ENCODE assay signal across 20 cellular contexts in the genomic region with DNA sequence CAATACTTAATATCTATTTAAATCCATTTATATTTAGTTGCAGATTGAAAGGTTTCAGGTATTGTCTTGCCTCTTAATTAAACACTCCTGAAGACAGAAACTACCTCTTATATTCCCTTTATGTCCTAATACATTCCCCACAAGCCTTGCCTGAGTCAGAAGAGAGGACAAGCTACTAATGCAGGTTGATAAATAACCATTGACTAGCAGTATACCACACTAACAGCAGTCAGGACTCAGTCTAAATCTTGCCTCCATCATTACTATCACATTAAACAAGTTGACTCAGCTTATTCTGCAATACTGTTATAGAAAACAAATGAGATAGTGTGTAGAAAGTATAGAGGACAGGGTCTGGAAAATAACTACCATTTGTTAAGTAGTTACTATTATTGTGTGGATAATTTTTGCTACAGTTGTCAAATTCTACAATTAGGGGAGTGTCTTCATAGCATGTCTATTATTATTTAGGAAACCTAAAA.
DNase-seq lines count a peak whose midpoint lies in the region; ATAC-seq and TF ChIP-seq lines count a peak whose summit lies in the region.
"Had no signal": no experiment of that assay in that cellular context is flagged by ENCODE, and none has a peak within 500 bp of the region (broad histone marks: within the 10 kb centered on the region; RNA-seq: fewer than 3 reads in every experiment).

No MANE protein-coding gene starts in this region.

- no peak for ATAC-seq in CD4-positive, CD25-positive, alpha-beta regulatory T cell (ENCODE audit: low read depth in 2 of 2)
- no peak for ATAC-seq in WTC11
- no peak for ATAC-seq in HG03108 (IDR thresholded peaks at IDR 0.05; ENCODE audit: unreplicated experiment)
- ATAC-seq: GM12878, PC-3 had no signal

- no peak overlapping the region for H2AFZ ChIP-seq in neural progenitor cell (replicated peaks)
- H2AFZ ChIP-seq in smooth muscle cell (ENCODE audit: low read depth), result no peak overlapping the region

- peaks cover 0 to 10% (median 4%) of the 10 kb centered on the region in 4 donors for H3K4me1 Mint-ChIP-seq in CD4-positive, CD25-positive, alpha-beta regulatory T cell
- H3K4me1 Mint-ChIP-seq in WTC11, result no peaks in the 10 kb centered on the region
- H3K4me1 Mint-ChIP-seq in endodermal cell, result peaks cover 3% of the 10 kb centered on the region
- peaks cover 57% of the 10 kb centered on the region for H3K4me1 Mint-ChIP-seq in neural progenitor cell
- H3K4me1 Mint-ChIP-seq: CD4-positive, alpha-beta memory T cell had no signal

- CTCF ChIA-PET in WTC11 (lab: Charles Lee), result interaction anchor here (0.6 to 1.3 kb wide), 2 partner anchors 15 to 596 kb away, joined by 3 to 5 read pairs; no protein-coding TSS in a partner anchor

- peak overlapping the region in 2 of 3 donors; percentile 11 to 56 for H3K27ac Mint-ChIP-seq in CD4-positive, CD25-positive, alpha-beta regulatory T cell
- peak overlapping the region; percentile 30; the same call in 1 of the 2 replicates for H3K27ac Mint-ChIP-seq in WTC11
- no peak overlapping the region for H3K27ac Mint-ChIP-seq in endodermal cell
- no peak overlapping the region for H3K27ac Mint-ChIP-seq in neural progenitor cell

- no peak overlapping the region for H3K4me2 ChIP-seq in neural progenitor cell
- H3K4me2 ChIP-seq in smooth muscle cell, result no peak overlapping the region

- no peaks in the 10 kb centered on the region for H3K27me3 ChIP-seq in CD4-positive, CD25-positive, alpha-beta regulatory T cell (ENCODE audit: control insufficient read depth, insufficient read depth, low read length)
- H3K27me3 ChIP-seq in endodermal cell (ENCODE audit: control insufficient read depth, insufficient read depth, low read length, poor library complexity, severe bottlenecking), result no peaks in the 10 kb centered on the region
- no peaks in the 10 kb centered on the region for H3K27me3 ChIP-seq in neural progenitor cell
- H3K27me3 ChIP-seq in smooth muscle cell (ENCODE audit: low read depth), result no peaks in the 10 kb centered on the region

- H3K36me3 Mint-ChIP-seq in CD4-positive, CD25-positive, alpha-beta regulatory T cell, result peaks cover 51% of the 10 kb centered on the region
- H3K36me3 Mint-ChIP-seq in WTC11 (peaks cover 4% of the 10 kb centered on the region), endodermal cell (ENCODE audit: low read depth) (peaks cover 25% of the 10 kb centered on the region), neural progenitor cell (peaks cover 28% of the 10 kb centered on the region)

- H3K9me3 Mint-ChIP-seq in CD4-positive, CD25-positive, alpha-beta regulatory T cell, result peaks cover 0 to 2% (median 0%) of the 10 kb centered on the region in 7 donors
- H3K9me3 Mint-ChIP-seq in WTC11 (no peaks in the 10 kb centered on the region), endodermal cell (no peaks in the 10 kb centered on the region), neural progenitor cell (no peaks in the 10 kb centered on the region)
- H3K9me3 Mint-ChIP-seq: CD4-positive, alpha-beta memory T cell had no signal

- no peak overlapping the region for H3K4me3 ChIP-seq in CD4-positive, CD25-positive, alpha-beta regulatory T cell (ENCODE audit: low read depth, low read length)
- no peak overlapping the region for H3K4me3 ChIP-seq in endodermal cell (ENCODE audit: low read length)
- no peak overlapping the region for H3K4me3 ChIP-seq in neural progenitor cell
- H3K4me3 ChIP-seq in smooth muscle cell, result no peak overlapping the region
- H3K4me3 ChIP-seq: GM12878, HAP-1 had no signal

- H3K4me1 ChIP-seq in CD4-positive, CD25-positive, alpha-beta regulatory T cell (ENCODE audit: control insufficient read depth, insufficient read depth, low read length, poor library complexity, severe bottlenecking), result no peaks in the 10 kb centered on the region
- H3K4me1 ChIP-seq in endodermal cell (ENCODE audit: control insufficient read depth, insufficient read depth, low read length) (no peaks in the 10 kb centered on the region), neural progenitor cell (peaks cover 16% of the 10 kb centered on the region), smooth muscle cell (ENCODE audit: low read depth) (no peaks in the 10 kb centered on the region)

- H3K79me2 ChIP-seq in neural progenitor cell (ENCODE audit: low read depth), result no peaks in the 10 kb centered on the region
- no peaks in the 10 kb centered on the region for H3K79me2 ChIP-seq in smooth muscle cell (ENCODE audit: low read depth)

- H3F3A ChIP-seq in neural progenitor cell (ENCODE audit: low read depth) (no peaks in the 10 kb centered on the region), smooth muscle cell (ENCODE audit: low read depth) (no peaks in the 10 kb centered on the region)

- no peak overlapping the region for H3K4me3 Mint-ChIP-seq in CD4-positive, CD25-positive, alpha-beta regulatory T cell
- no peak overlapping the region for H3K4me3 Mint-ChIP-seq in WTC11
- H3K4me3 Mint-ChIP-seq in endodermal cell, result no peak overlapping the region
- H3K4me3 Mint-ChIP-seq in neural progenitor cell, result no peak overlapping the region

- H3K36me3 ChIP-seq in CD4-positive, CD25-positive, alpha-beta regulatory T cell (ENCODE audit: control insufficient read depth, insufficient read depth, low read length), result peaks cover 51% of the 10 kb centered on the region
- H3K36me3 ChIP-seq in endodermal cell (ENCODE audit: control insufficient read depth, insufficient read depth, low read length) (peaks cover 47% of the 10 kb centered on the region), neural progenitor cell (peaks cover 5% of the 10 kb centered on the region), smooth muscle cell (ENCODE audit: low read depth) (peaks cover 15% of the 10 kb centered on the region)

- H3K27me3 Mint-ChIP-seq in CD4-positive, CD25-positive, alpha-beta regulatory T cell, result no peaks in the 10 kb centered on the region
- H3K27me3 Mint-ChIP-seq in WTC11 (ENCODE audit: low read depth) (no peaks in the 10 kb centered on the region), endodermal cell (ENCODE audit: insufficient read depth) (no peaks in the 10 kb centered on the region), neural progenitor cell (ENCODE audit: insufficient read depth, low read depth) (no peaks in the 10 kb centered on the region)
- H3K27me3 Mint-ChIP-seq: CD4-positive, alpha-beta memory T cell had no signal

- H3K9ac ChIP-seq in endodermal cell (ENCODE audit: extremely low read depth, low read length, poor library complexity, severe bottlenecking), result no peak overlapping the region
- H3K9ac ChIP-seq in neural progenitor cell, result no peak overlapping the region
- H3K9ac ChIP-seq in smooth muscle cell (ENCODE audit: low read depth), result no peak overlapping the region

- no peaks in the 10 kb centered on the region for H4K20me1 ChIP-seq in neural progenitor cell (ENCODE audit: low read depth)
- H4K20me1 ChIP-seq in smooth muscle cell (ENCODE audit: low read depth), result no peaks in the 10 kb centered on the region

- H3K27ac ChIP-seq in CD4-positive, CD25-positive, alpha-beta regulatory T cell (ENCODE audit: insufficient read depth, low read length, poor library complexity, severe bottlenecking), result no peak overlapping the region
- H3K27ac ChIP-seq in endodermal cell (ENCODE audit: low read depth, low read length) (peak overlapping the region; percentile 76), neural progenitor cell (peak overlapping the region; percentile 47), smooth muscle cell (ENCODE audit: low read depth) (no peak overlapping the region)
- H3K27ac ChIP-seq: RWPE1 had no signal

- no peak for DNase-seq in CD4-positive, CD25-positive, alpha-beta regulatory T cell
- DNase-seq in WTC11 (ENCODE audit: low spot score) (no peak), endodermal cell (no peak), neural progenitor cell (ENCODE audit: low spot score) (no peak), ureter (ENCODE audit: low spot score) (no peak), smooth muscle cell (lab: John Stamatoyannopoulos, UW; ENCODE audit: unreplicated experiment) (no peak)
- DNase-seq in activated CD4-positive, alpha-beta T cell treated with anti-CD3 and anti-CD28 coated beads, Interleukin-2, amount 50 U/mL, for 48 hours, result no peak
- DNase-seq: CD4-positive, alpha-beta memory T cell; DND-41; MV-4-11; NCI-H1417 treated with DMSO at 0.1 percent for 48 hours; NCI-H1930; NCI-H2171; NCI-H446 treated with DMSO at 0.1 percent for 48 hours; NCI-H774; PC-3 had no signal

- no peaks in the 10 kb centered on the region for H3K9me3 ChIP-seq in CD4-positive, CD25-positive, alpha-beta regulatory T cell (ENCODE audit: control insufficient read depth in 2 of 2, low read length in 2 of 2)
- no peaks in the 10 kb centered on the region for H3K9me3 ChIP-seq in endodermal cell (ENCODE audit: control insufficient read depth, low read length)
- H3K9me3 ChIP-seq in neural progenitor cell (ENCODE audit: low read depth), result no peaks in the 10 kb centered on the region
- H3K9me3 ChIP-seq in smooth muscle cell (replicated peaks; ENCODE audit: low read depth), result no peaks in the 10 kb centered on the region
- H3K9me3 ChIP-seq: HAP-1 had no signal

- TF ChIP-seq CTCF in WTC11 (IDR thresholded peaks at IDR 0.05), result no peak
- no peak for TF ChIP-seq CTCF in endodermal cell (conservative IDR thresholded peaks at IDR 0.05)
- no peak for TF ChIP-seq CTCF in neural progenitor cell (IDR thresholded peaks at IDR 0.05)
- no peak for TF ChIP-seq CTCF in smooth muscle cell (IDR thresholded peaks at IDR 0.05; ENCODE audit: borderline replicate concordance, insufficient read depth, poor library complexity, severe bottlenecking)

- POLR2A ChIA-PET in WTC11 (lab: Charles Lee), result no interaction called here

TF ChIP-seq in WTC11, 78 proteins besides CTCF, POLR2A, EP300 and RAD21 (continues in another document):
- TF ChIP-seq, protein P1, sequence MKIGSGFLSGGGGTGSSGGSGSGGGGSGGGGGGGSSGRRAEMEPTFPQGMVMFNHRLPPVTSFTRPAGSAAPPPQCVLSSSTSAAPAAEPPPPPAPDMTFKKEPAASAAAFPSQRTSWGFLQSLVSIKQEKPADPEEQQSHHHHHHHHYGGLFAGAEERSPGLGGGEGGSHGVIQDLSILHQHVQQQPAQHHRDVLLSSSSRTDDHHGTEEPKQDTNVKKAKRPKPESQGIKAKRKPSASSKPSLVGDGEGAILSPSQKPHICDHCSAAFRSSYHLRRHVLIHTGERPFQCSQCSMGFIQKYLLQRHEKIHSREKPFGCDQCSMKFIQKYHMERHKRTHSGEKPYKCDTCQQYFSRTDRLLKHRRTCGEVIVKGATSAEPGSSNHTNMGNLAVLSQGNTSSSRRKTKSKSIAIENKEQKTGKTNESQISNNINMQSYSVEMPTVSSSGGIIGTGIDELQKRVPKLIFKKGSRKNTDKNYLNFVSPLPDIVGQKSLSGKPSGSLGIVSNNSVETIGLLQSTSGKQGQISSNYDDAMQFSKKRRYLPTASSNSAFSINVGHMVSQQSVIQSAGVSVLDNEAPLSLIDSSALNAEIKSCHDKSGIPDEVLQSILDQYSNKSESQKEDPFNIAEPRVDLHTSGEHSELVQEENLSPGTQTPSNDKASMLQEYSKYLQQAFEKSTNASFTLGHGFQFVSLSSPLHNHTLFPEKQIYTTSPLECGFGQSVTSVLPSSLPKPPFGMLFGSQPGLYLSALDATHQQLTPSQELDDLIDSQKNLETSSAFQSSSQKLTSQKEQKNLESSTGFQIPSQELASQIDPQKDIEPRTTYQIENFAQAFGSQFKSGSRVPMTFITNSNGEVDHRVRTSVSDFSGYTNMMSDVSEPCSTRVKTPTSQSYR (CRISPR knock-in tag; IDR thresholded peaks at IDR 0.05), result no peak

Comparison
In these comparisons a context has a peak if more than half of its experiments do, and no peak if none do; other contexts are left out.
1. H3K27ac ChIP-seq: peak in endodermal cell (single experiment) and neural progenitor cell (single experiment); none in CD4-positive, CD25-positive, alpha-beta regulatory T cell (single experiment) and smooth muscle cell (single experiment).
2. H3K27ac Mint-ChIP-seq: peak in CD4-positive, CD25-positive, alpha-beta regulatory T cell (2 of 3) and WTC11 (single experiment); none in endodermal cell (single experiment) and neural progenitor cell (single experiment).